14 cellular contexts compared by ENCODE assay signal in genomic region chr3:130013246-130013645, GRCh38. TPM values are rescaled to one million over a fixed set of nuclear protein-coding genes. Genes with fewer than 3 reads are reported as not detected.
"Had no signal": no experiment of that assay in that cellular context is flagged by ENCODE, and none has a peak within 500 bp of the region (broad histone marks: within the 10 kb centered on the region; RNA-seq: fewer than 3 reads in every experiment).

No MANE protein-coding gene starts in this region.

RNA-seq across cellular contexts. Expression of gene TRH, which starts 38.7 kb away (rescaled TPM):
- total RNA-seq: activated B cell treated with CpG ODN at 0.5 μM for 24 hours; activated CD4-positive, alpha-beta memory T cell treated with anti-CD3 and anti-CD28 coated beads for 36 hours; activated CD4-positive, alpha-beta memory T cell treated with anti-CD3 and anti-CD28 coated beads, Interleukin-2, amount 10 ng/mL, durations not matched to agents 7 days and 5 days; activated CD4-positive, alpha-beta T cell treated with anti-CD3 and anti-CD28 coated beads for 36 hours; activated CD4-positive, alpha-beta T cell treated with anti-CD3 and anti-CD28 coated beads, Interleukin-2, amount 10 ng/mL, durations not matched to agents 24 days and 14 days; activated CD4-positive, alpha-beta T cell treated with anti-CD3 and anti-CD28 coated beads, Interleukin-2, amount 10 ng/mL, durations not matched to agents 7 days and 5 days; activated CD8-positive, alpha-beta memory T cell treated with anti-CD3 and anti-CD28 coated beads for 36 hours; activated CD8-positive, alpha-beta memory T cell treated with anti-CD3 and anti-CD28 coated beads, Interleukin-2, amount 10 ng/mL, durations not matched to agents 7 days and 5 days; activated CD8-positive, alpha-beta T cell treated with anti-CD3 and anti-CD28 coated beads for 36 hours; activated CD8-positive, alpha-beta T cell treated with anti-CD3 and anti-CD28 coated beads, Interleukin-2, amount 10 ng/mL, durations not matched to agents 7 days and 5 days; T-cell; T-helper 1 cell treated with Interleukin-12 subunit alpha and Interleukin-12 subunit beta and Interleukin-4 antibody, amounts not matched to agents 30 ng/mL and 1 ng/mL, for 36 hours; T-helper 17 cell; T-helper 2 cell treated with Interferon-gamma antibody and Interleukin-4, amounts not matched to agents 100 ng/mL and 5 ng/mL, for 36 hours had no signal
